Comparison of ENCODE assay signal across 28 cellular contexts in the genomic region with DNA sequence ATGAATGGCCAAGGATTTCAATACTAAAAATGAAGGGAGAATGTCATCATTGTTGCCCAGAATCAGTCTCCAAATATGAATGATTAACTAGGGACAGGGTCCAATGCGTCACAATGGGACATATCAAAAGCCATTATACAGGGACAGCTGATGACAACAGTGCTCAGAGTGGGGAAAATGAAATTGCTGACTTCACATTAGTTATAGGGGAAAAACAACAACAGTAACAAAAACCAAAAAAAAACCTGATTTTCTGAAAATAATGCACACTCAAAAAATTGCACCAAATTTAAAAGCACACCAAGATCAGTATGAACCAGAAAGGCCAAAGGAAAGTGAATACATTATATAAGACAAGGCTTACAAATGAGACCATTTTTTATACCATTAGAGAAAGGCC.
DNase-seq lines count a peak whose midpoint lies in the region; ATAC-seq, FAIRE-seq and TF ChIP-seq lines count a peak whose summit lies in the region.
"Had no signal": no experiment of that assay in that cellular context is flagged by ENCODE, and none has a peak within 500 bp of the region (broad histone marks: within the 10 kb centered on the region; RNA-seq: fewer than 3 reads in every experiment).

No MANE protein-coding gene starts in this region.

- no peak for DNase-seq in IMR-90
- DNase-seq in K562 (ENCODE audit: extremely low read depth in 1 of 4, low spot score in 3 of 4) = no peak
- no peak for DNase-seq in HepG2 (ENCODE audit: low spot score)
- no peak for DNase-seq in mesendoderm
- no peak for DNase-seq in NCI-H82 (lab: John Stamatoyannopoulos, UW)
- no peak for DNase-seq in activated CD4-positive, alpha-beta T cell treated with anti-CD3 and anti-CD28 coated beads, Interleukin-2, amount 10 ng/mL, durations not matched to agents 24 days and 14 days
- no peak for DNase-seq in cardiac septum (ENCODE audit: low spot score)
- no peak for DNase-seq in NCI-H446 treated with DMSO at 0.1 percent for 48 hours (lab: John Stamatoyannopoulos, UW)
- DNase-seq: 8988T; ACHN; BE2C; C1 segment of cervical spinal cord; CD4-positive, alpha-beta memory T cell; CD4-positive, CD25-positive, alpha-beta regulatory T cell; CD8-positive, alpha-beta memory T cell; COR-L47; DMS 273 treated with DMSO at 0.1 percent for 48 hours; DMS153; DMS79; DND-41; EL; GDM1 had no signal

- no peak overlapping the region for H2AFZ ChIP-seq in IMR-90 (replicated peaks; ENCODE audit: low read length, poor library complexity)
- H2AFZ ChIP-seq in K562 (ENCODE audit: low read depth, low read length) = no peak overlapping the region
- H2AFZ ChIP-seq in HepG2 (ENCODE audit: low read length) = no peak overlapping the region

- in situ Hi-C loops in IMR-90 (cut with MboI; ENCODE audit: low sequenced_read_pairs) (no loop called here), K562 (cut with MboI) (no loop called here), HepG2 (cut with HindIII; ENCODE audit: extremely low pct_ligation_motif_present, low pct_unique_long_range_greater_than_20kb) (no loop called here)

- H3K4me3 ChIP-seq in IMR-90 (ENCODE audit: insufficient read depth, low read depth, low read length) (no peak overlapping the region), K562 (no peak overlapping the region), HepG2 (replicated peaks in 1 of 3; ENCODE audit: insufficient read depth in 1 of 3, low read depth in 2 of 3, low read length in 3 of 3) (no peak overlapping the region), mesendoderm (ENCODE audit: low read length) (no peak overlapping the region)
- H3K4me3 ChIP-seq: BLaER1, GM12878 had no signal

- FAIRE-seq in K562 (lab: Jason Lieb, UNC) (no peak), HepG2 (lab: Jason Lieb, UNC) (no peak)
- FAIRE-seq: A204.1, GM12878, GM12892, GM18507 had no signal

- POLR2A ChIA-PET in IMR-90 (lab: Charles Lee; ENCODE audit: unreplicated experiment) = no interaction called here
- POLR2A ChIA-PET in K562 (lab: Yijun Ruan, JAX) = no interaction called here
- POLR2A ChIA-PET in HepG2 (lab: Yijun Ruan, JAX) = no interaction called here

- H3K9me3 Mint-ChIP-seq in activated CD4-positive, alpha-beta T cell treated with anti-CD3 and anti-CD28 coated beads, Interleukin-2, amount 10 ng/mL, durations not matched to agents 24 days and 14 days = no peaks in the 10 kb centered on the region

- H4K8ac ChIP-seq in IMR-90 (ENCODE audit: low read depth in 2 of 2, low read length in 2 of 2) (no peak overlapping the region), mesendoderm (ENCODE audit: low read depth, low read length) (no peak overlapping the region)

- BruUV-seq in IMR-90 (replicated peaks; lab: Mats Ljungman, UMichigan) (no TSS peak), K562 (replicated peaks; lab: Mats Ljungman, UMichigan) (no TSS peak), HepG2 (replicated peaks; lab: Mats Ljungman, UMichigan) (no TSS peak)

- no peak overlapping the region for H2BK5ac ChIP-seq in IMR-90 (ENCODE audit: low read depth, low read length, poor library complexity, severe bottlenecking)
- no peak overlapping the region for H2BK5ac ChIP-seq in mesendoderm (ENCODE audit: low read length)

- no peaks in the 10 kb centered on the region for H3K36me3 Mint-ChIP-seq in activated CD4-positive, alpha-beta T cell treated with anti-CD3 and anti-CD28 coated beads, Interleukin-2, amount 10 ng/mL, durations not matched to agents 24 days and 14 days (ENCODE audit: low read depth)
- H3K36me3 Mint-ChIP-seq: CD14-positive monocyte; CD4-positive, alpha-beta memory T cell; CD4-positive, CD25-positive, alpha-beta regulatory T cell; CD8-positive, alpha-beta memory T cell had no signal

- H4K20me1 ChIP-seq in IMR-90 (ENCODE audit: insufficient read depth, low read length) (no peaks in the 10 kb centered on the region), K562 (replicated peaks; ENCODE audit: control insufficient read depth, insufficient read depth, low read length) (no peaks in the 10 kb centered on the region), HepG2 (ENCODE audit: insufficient read depth, low read length) (no peaks in the 10 kb centered on the region)
- H4K20me1 ChIP-seq: BLaER1 had no signal

- TF ChIP-seq POLR2A in IMR-90 (IDR thresholded peaks at IDR 0.05; ENCODE audit: low read depth, low read length) (no peak), K562 (conservative IDR thresholded peaks at IDR 0.05) (no peak), HepG2 (IDR thresholded peaks at IDR 0.05; ENCODE audit: insufficient read depth in 1 of 2, low read depth in 2 of 2, low read length in 2 of 2) (no peak)

- no peaks in the 10 kb centered on the region; a peak in 1 of 4 replicates for H3K79me1 ChIP-seq in IMR-90 (ENCODE audit: low read depth in 1 of 2, low read length in 2 of 2)
- H3K79me1 ChIP-seq in mesendoderm (ENCODE audit: low read length) = no peaks in the 10 kb centered on the region

- TF ChIP-seq CTCF in IMR-90 (conservative IDR thresholded peaks at IDR 0.05; ENCODE audit: low read depth, low read length) (no peak), K562 (IDR thresholded peaks at IDR 0.05 in 2 of 3, conservative IDR thresholded peaks at IDR 0.05 in 1 of 3; ENCODE audit: insufficient read depth in 2 of 3, low read depth in 1 of 3, low read length in 3 of 3) (no peak), HepG2 (CRISPR knock-in tag; IDR thresholded peaks at IDR 0.05) (no peak)

- CTCF ChIA-PET in IMR-90 (lab: Yijun Ruan, JAX) (no interaction called here), K562 (lab: Yijun Ruan, JAX; ENCODE audit: low intra/inter-chr PET ratio) (no interaction called here), HepG2 (lab: Yijun Ruan, JAX; ENCODE audit: low intra/inter-chr PET ratio, low total read pairs) (no interaction called here)

- H3K79me2 ChIP-seq in K562 (ENCODE audit: control insufficient read depth, insufficient read depth, low read length) (no peaks in the 10 kb centered on the region), HepG2 (ENCODE audit: insufficient read depth, low read length) (no peaks in the 10 kb centered on the region), mesendoderm (ENCODE audit: control insufficient read depth, insufficient read depth, low read length) (no peaks in the 10 kb centered on the region)

- no peaks in the 10 kb centered on the region for H3K36me3 ChIP-seq in IMR-90 (ENCODE audit: control insufficient read depth, insufficient read depth, low read length)
- no peaks in the 10 kb centered on the region for H3K36me3 ChIP-seq in K562 (ENCODE audit: control insufficient read depth, insufficient read depth, low read length)
- H3K36me3 ChIP-seq in HepG2 (replicated peaks in 1 of 2; ENCODE audit: control insufficient read depth in 1 of 2, insufficient read depth in 2 of 2, low read length in 2 of 2) = no peaks in the 10 kb centered on the region
- H3K36me3 ChIP-seq in mesendoderm (ENCODE audit: control insufficient read depth, insufficient read depth, low read length) = no peaks in the 10 kb centered on the region
- H3K36me3 ChIP-seq: BE2C, BLaER1 had no signal

- H4K5ac ChIP-seq in IMR-90 (ENCODE audit: low read depth, low read length) (no peak overlapping the region), mesendoderm (ENCODE audit: low read length) (no peak overlapping the region)

- intact Hi-C loops in IMR-90 (cut with micrococcal nuclease) = no loop called here
- intact Hi-C loops in K562 (cut with micrococcal nuclease) = no loop called here
- intact Hi-C loops in HepG2 (cut with micrococcal nuclease; ENCODE audit: unreplicated experiment) = no loop called here
- intact Hi-C loops in activated CD4-positive, alpha-beta T cell treated with anti-CD3 and anti-CD28 coated beads, Interleukin-2, amount 10 ng/mL, durations not matched to agents 24 days and 14 days (cut with micrococcal nuclease) = no loop called here
- intact Hi-C loops in cardiac septum (cut with DNase I) = loop anchor here (5.0 kb wide), 1 partner anchor 200 kb away; no protein-coding TSS in a partner anchor

- H3K9me3 ChIP-seq in IMR-90 (ENCODE audit: control insufficient read depth, insufficient read depth, low read length) = no peaks in the 10 kb centered on the region
- no peaks in the 10 kb centered on the region for H3K9me3 ChIP-seq in K562 (replicated peaks; ENCODE audit: control insufficient read depth, insufficient read depth, low read depth, low read length)
- no peaks in the 10 kb centered on the region for H3K9me3 ChIP-seq in HepG2 (ENCODE audit: low read length)
- H3K9me3 ChIP-seq: BE2C, BLaER1 had no signal

- no CpG with 5 or more reads among the region's 1 CpG for WGBS in IMR-90 (ENCODE audit: extremely low coverage in 2 of 2, insufficient read length in 1 of 2), 2 experiments
- WGBS in K562 (ENCODE audit: insufficient coverage, low coverage, missing lambda C conversion rate) = 0% methylated on average over 1 of the region's 1 CpG
- 0% methylated on average over 1 of the region's 1 CpG for WGBS in HepG2 (ENCODE audit: low lambda C conversion rate)
- no CpG with 5 or more reads among the region's 1 CpG for WGBS in mesendoderm (ENCODE audit: extremely low coverage, insufficient coverage, low lambda C conversion rate)

- TF ChIP-seq RAD21 in IMR-90 (IDR thresholded peaks at IDR 0.05; ENCODE audit: low read length) = no peak
- TF ChIP-seq RAD21 in K562 (CRISPR knock-in tag; conservative IDR thresholded peaks at IDR 0.05 in 1 of 2, IDR thresholded peaks at IDR 0.05 in 1 of 2) = no peak
- TF ChIP-seq RAD21 in HepG2 (CRISPR knock-in tag; IDR thresholded peaks at IDR 0.05) = no peak

- H3K9me1 ChIP-seq in IMR-90 (ENCODE audit: insufficient read depth, low read length) (no peaks in the 10 kb centered on the region), K562 (ENCODE audit: control insufficient read depth, insufficient read depth, low read length) (no peaks in the 10 kb centered on the region)

- H2AK9ac ChIP-seq in IMR-90 (replicated peaks; ENCODE audit: low read depth, low read length, poor library complexity) = no peak overlapping the region

- H3K14ac ChIP-seq in IMR-90 (replicated peaks; ENCODE audit: low read depth, low read length) = no peak overlapping the region

- no peak overlapping the region for H4K91ac ChIP-seq in IMR-90 (ENCODE audit: insufficient read depth, low read depth, low read length)

- H3K27me3 ChIP-seq in IMR-90 (ENCODE audit: control insufficient read depth, insufficient read depth, low read length) = no peaks in the 10 kb centered on the region
- peaks cover under 1 to 8% of the 10 kb centered on the region in 2 experiments; a peak in 3 of 5 replicates for H3K27me3 ChIP-seq in K562 (ENCODE audit: control insufficient read depth in 2 of 2, insufficient read depth in 2 of 2, low read length in 2 of 2)
- no peaks in the 10 kb centered on the region for H3K27me3 ChIP-seq in HepG2 (ENCODE audit: control insufficient read depth in 1 of 2, insufficient read depth in 2 of 2, low read length in 2 of 2)
- no peaks in the 10 kb centered on the region for H3K27me3 ChIP-seq in mesendoderm (ENCODE audit: insufficient read depth, low read length, poor library complexity)
- H3K27me3 ChIP-seq: BE2C, BLaER1 had no signal

- H3K56ac ChIP-seq in IMR-90 (ENCODE audit: extremely low read depth, insufficient read depth, low read length) (no peak overlapping the region), mesendoderm (ENCODE audit: low read length) (no peak overlapping the region)

- H3K27ac Mint-ChIP-seq in activated CD4-positive, alpha-beta T cell treated with anti-CD3 and anti-CD28 coated beads, Interleukin-2, amount 10 ng/mL, durations not matched to agents 24 days and 14 days = no peak overlapping the region
- H3K27ac Mint-ChIP-seq: CD14-positive monocyte; CD4-positive, alpha-beta memory T cell; CD4-positive, CD25-positive, alpha-beta regulatory T cell; CD8-positive, alpha-beta memory T cell had no signal

- no peak overlapping the region for H3K18ac ChIP-seq in IMR-90 (ENCODE audit: low read depth, low read length)
- H3K18ac ChIP-seq in mesendoderm (ENCODE audit: low read length) = no peak overlapping the region

- H3K4ac ChIP-seq in IMR-90 (ENCODE audit: low read depth, low read length) = no peak overlapping the region
- H3K4ac ChIP-seq in mesendoderm (ENCODE audit: low read depth, low read length) = no peak overlapping the region

- no peak overlapping the region for H3K4me2 ChIP-seq in IMR-90 (ENCODE audit: low read depth, low read length)
- H3K4me2 ChIP-seq in K562 (ENCODE audit: insufficient read depth, low read length) = no peak overlapping the region
- no peak overlapping the region for H3K4me2 ChIP-seq in HepG2 (ENCODE audit: low read depth, low read length)
- H3K4me2 ChIP-seq in mesendoderm (ENCODE audit: low read length) = no peak overlapping the region
- H3K4me2 ChIP-seq: BLaER1 had no signal

- no peak overlapping the region for H3K23ac ChIP-seq in IMR-90 (ENCODE audit: low read depth, low read length)
- H3K23ac ChIP-seq in mesendoderm (ENCODE audit: low read length) = no peak overlapping the region

- no peak for TF ChIP-seq EP300 in K562 (IDR thresholded peaks at IDR 0.05; ENCODE audit: low read length)
- no peak for TF ChIP-seq EP300 in HepG2 (IDR thresholded peaks at IDR 0.05; ENCODE audit: low read depth in 2 of 2, low read length in 2 of 2)
- TF ChIP-seq EP300 in HepG2 (CRISPR knock-in tag; IDR thresholded peaks at IDR 0.05; ENCODE audit: borderline replicate concordance) = no peak

- no peak for ATAC-seq in IMR-90 (ENCODE audit: low read depth)
- no peak for ATAC-seq in K562
- ATAC-seq in HepG2 = no peak
- ATAC-seq: GM12878 had no signal

- no peaks in the 10 kb centered on the region for H3K27me3 Mint-ChIP-seq in activated CD4-positive, alpha-beta T cell treated with anti-CD3 and anti-CD28 coated beads, Interleukin-2, amount 10 ng/mL, durations not matched to agents 24 days and 14 days
- H3K27me3 Mint-ChIP-seq: CD4-positive, alpha-beta memory T cell; CD4-positive, CD25-positive, alpha-beta regulatory T cell; CD8-positive, alpha-beta memory T cell had no signal

- no peak overlapping the region for H2AK5ac ChIP-seq in IMR-90 (ENCODE audit: low read depth, low read length)
- no peak overlapping the region for H2AK5ac ChIP-seq in mesendoderm (ENCODE audit: low read length)

- no peaks in the 10 kb centered on the region for H3K4me1 Mint-ChIP-seq in activated CD4-positive, alpha-beta T cell treated with anti-CD3 and anti-CD28 coated beads, Interleukin-2, amount 10 ng/mL, durations not matched to agents 24 days and 14 days
- H3K4me1 Mint-ChIP-seq: CD14-positive monocyte; CD4-positive, alpha-beta memory T cell; CD4-positive, CD25-positive, alpha-beta regulatory T cell; CD8-positive, alpha-beta memory T cell had no signal

- dilution Hi-C loops in IMR-90 (cut with HindIII; ENCODE audit: low sequenced_read_pairs, unreplicated experiment) = no loop called here

- no peak overlapping the region for H2BK120ac ChIP-seq in IMR-90 (ENCODE audit: low read depth, low read length)
- H2BK120ac ChIP-seq in mesendoderm (ENCODE audit: low read depth, low read length) = peak overlapping the region; percentile 38

- H3K27ac ChIP-seq in IMR-90 (ENCODE audit: insufficient read depth, low read length) (no peak overlapping the region), K562 (ENCODE audit: extremely low read depth, low read depth, low read length) (no peak overlapping the region), HepG2 (ENCODE audit: extremely low read length, insufficient read depth, low read length) (no peak overlapping the region), mesendoderm (ENCODE audit: low read depth, low read length) (no peak overlapping the region)
- H3K27ac ChIP-seq: BLaER1 had no signal

- H2BK15ac ChIP-seq in IMR-90 (ENCODE audit: low read depth, low read length) = no peak overlapping the region
- H2BK15ac ChIP-seq in mesendoderm (replicated peaks; ENCODE audit: low read depth) = no peak overlapping the region

- H3K4me1 ChIP-seq in IMR-90 (ENCODE audit: control insufficient read depth, insufficient read depth, low read length) (no peaks in the 10 kb centered on the region), K562 (replicated peaks in 1 of 2; ENCODE audit: control insufficient read depth in 2 of 2, insufficient read depth in 2 of 2, low read length in 2 of 2) (no peaks in the 10 kb centered on the region), HepG2 (ENCODE audit: insufficient read depth, low read length) (no peaks in the 10 kb centered on the region), mesendoderm (ENCODE audit: control insufficient read depth, low read depth, low read length) (no peaks in the 10 kb centered on the region)
- H3K4me1 ChIP-seq: BE2C had no signal

- H3K9ac ChIP-seq in IMR-90 (ENCODE audit: low read depth, low read length) = no peak overlapping the region
- H3K9ac ChIP-seq in K562 (ENCODE audit: insufficient read depth in 1 of 2, low read depth in 2 of 2, low read length in 2 of 2) = no peak overlapping the region
- no peak overlapping the region for H3K9ac ChIP-seq in HepG2 (ENCODE audit: insufficient read depth, low read depth, low read length)
- no peak overlapping the region for H3K9ac ChIP-seq in mesendoderm (ENCODE audit: low read length)
- H3K9ac ChIP-seq: BLaER1 had no signal

- no peak overlapping the region for H3K4me3 Mint-ChIP-seq in activated CD4-positive, alpha-beta T cell treated with anti-CD3 and anti-CD28 coated beads, Interleukin-2, amount 10 ng/mL, durations not matched to agents 24 days and 14 days
- H3K4me3 Mint-ChIP-seq: CD14-positive monocyte; CD4-positive, alpha-beta memory T cell; CD4-positive, CD25-positive, alpha-beta regulatory T cell; CD8-positive, alpha-beta memory T cell had no signal

- no peak overlapping the region for H2BK20ac ChIP-seq in IMR-90 (ENCODE audit: low read depth, low read length)
